In genomic region chr19:19203012-19203856, GRCh38 we compare ENCODE assay signal across 8 cellular contexts. TPM values are rescaled to one million over a fixed set of nuclear protein-coding genes. Genes with fewer than 3 reads are reported as not detected.
DNase-seq lines count a peak whose midpoint lies in the region; ATAC-seq and TF ChIP-seq lines count a peak whose summit lies in the region.

TSS of gene NR2C2AP (minus strand) at chr19:19203414. CDS start at chr19:19203060, 354 bp downstream.

- no peaks in the 10 kb centered on the region for H3K27me3 Mint-ChIP-seq in T-helper 17 cell

- H3K9me3 ChIP-seq in T-helper 17 cell (ENCODE audit: control insufficient read depth, low read length, poor library complexity, severe bottlenecking) (no peaks in the 10 kb centered on the region), heart right ventricle (no peaks in the 10 kb centered on the region), upper lobe of right lung (no peaks in the 10 kb centered on the region)

- peaks cover 0 to 40% (median 9%) of the 10 kb centered on the region in 9 donors for H3K36me3 ChIP-seq in heart right ventricle
- peaks cover 12% of the 10 kb centered on the region for H3K36me3 ChIP-seq in upper lobe of right lung

- 6 to 8% methylated on average over 60 of the region's 60 CpGs for WGBS in heart right ventricle, 2 donors

- DNase-seq in GM03348 (ENCODE audit: low spot score) (peak; percentile 99), NCI-H1694 (lab: John Stamatoyannopoulos, UW) (peak; percentile 95), T-helper 17 cell (peak; percentile 83 to 86 (median 84)), amniotic stem cell (lab: John Stamatoyannopoulos, UW) (peak; percentile 74), heart right ventricle (peak; percentile 93), posterior vena cava (ENCODE audit: low spot score) (peak; percentile 98), upper lobe of right lung (peak; percentile 96)

- peak within 1 kb of the TSS; percentile 93 for H3K4me3 Mint-ChIP-seq in T-helper 17 cell

- TF ChIP-seq CTCF in heart right ventricle (IDR thresholded peaks at IDR 0.05), result no peak
- no peak for TF ChIP-seq CTCF in upper lobe of right lung (IDR thresholded peaks at IDR 0.05)

- ATAC-seq in HG02642 (IDR thresholded peaks at IDR 0.05; ENCODE audit: poor library complexity, unreplicated experiment) (peak; percentile 82), T-helper 17 cell (peak; percentile 94), heart right ventricle (peak; percentile 85 to 98 (median 96)), upper lobe of right lung (peak; percentile 93)

- intact Hi-C loops in heart right ventricle (cut with DNase I), result loop anchor here in 1 of 10 donors (1.0 kb wide), 1 partner anchor 11 kb away; the partner anchor contains the start of genes BORCS8 and RFXANK
- intact Hi-C loops in posterior vena cava (cut with DNase I), result no loop called here
- intact Hi-C loops in upper lobe of right lung (cut with DNase I), result no loop called here

- peak within 1 kb of the TSS in 9 of 10 donors; percentile 61 to 87 (median 80) for H3K27ac ChIP-seq in heart right ventricle
- H3K27ac ChIP-seq in upper lobe of right lung, result peak within 1 kb of the TSS; percentile 73

- H3K4me3 ChIP-seq in heart right ventricle, result peak within 1 kb of the TSS; percentile 43 to 75 (median 62)
- peak within 1 kb of the TSS; percentile 62 for H3K4me3 ChIP-seq in upper lobe of right lung

- peak within 1 kb of the TSS; percentile 91 for H3K27ac Mint-ChIP-seq in T-helper 17 cell

- no peaks in the 10 kb centered on the region for H3K36me3 Mint-ChIP-seq in T-helper 17 cell (ENCODE audit: low read depth)

- H3K27me3 ChIP-seq in heart right ventricle, result peaks cover 0 to 12% (median 9%) of the 10 kb centered on the region in 7 donors
- H3K27me3 ChIP-seq in upper lobe of right lung, result no peaks in the 10 kb centered on the region

- peaks cover 30% of the 10 kb centered on the region for H3K4me1 Mint-ChIP-seq in T-helper 17 cell

- H3K4me1 ChIP-seq in heart right ventricle (peaks cover 4 to 15% (median 10%) of the 10 kb centered on the region in 9 donors), upper lobe of right lung (peaks cover 9% of the 10 kb centered on the region)

RNA-seq across cellular contexts. Expression of gene NR2C2AP, which starts in this region (rescaled TPM):
- 10 to 100 TPM; 15.0 to 17.3 TPM for total RNA-seq in T-helper 17 cell
- 1 to 10 TPM; 3.2 to 8.5 (median 5.1) TPM for total RNA-seq in heart right ventricle
- 10 to 100 TPM in 1 of 2 donors, 1 to 10 TPM in 1; 9.3 to 23.4 TPM for polyA plus RNA-seq in heart right ventricle
- total RNA-seq in posterior vena cava, result 10 to 100 TPM in 1 of 2 donors, 1 to 10 TPM in 1; 9.3 to 14.8 TPM
- 12.6 TPM for total RNA-seq in upper lobe of right lung

Comparison
In these comparisons a context has a peak if more than half of its experiments do, and no peak if none do; other contexts are left out.
1. Peak in every context shown above with its lines: DNase-seq, ATAC-seq, H3K4me3 ChIP-seq and H3K27ac ChIP-seq.